ENCODE assay signal across 17 cellular contexts in genomic region chr4:173014836-173015235, GRCh38.
DNase-seq lines count a peak whose midpoint lies in the region; ATAC-seq, FAIRE-seq and TF ChIP-seq lines count a peak whose summit lies in the region.
"Had no signal": no experiment of that assay in that cellular context is flagged by ENCODE, and none has a peak within 500 bp of the region (broad histone marks: within the 10 kb centered on the region; RNA-seq: fewer than 3 reads in every experiment).

No MANE protein-coding gene starts in this region.

- H3K79me2 ChIP-seq in neural progenitor cell (ENCODE audit: low read depth) (no peaks in the 10 kb centered on the region), OCI-LY7 (ENCODE audit: insufficient read depth, low read depth, low read length) (no peaks in the 10 kb centered on the region)

- intact Hi-C loops in OCI-LY7 (cut with micrococcal nuclease; ENCODE audit: unreplicated experiment): loop anchor here (5.0 kb wide), 1 partner anchor 302 kb away; no protein-coding TSS in a partner anchor

- H2AFZ ChIP-seq in neural progenitor cell (replicated peaks): peak overlapping the region; percentile 61
- H2AFZ ChIP-seq in OCI-LY7 (ENCODE audit: low read length): no peak overlapping the region; the same call in 1 of the 2 replicates

- no peak for FAIRE-seq in A549 (lab: Jason Lieb, UNC)
- no peak for FAIRE-seq in GM19239 (lab: Jason Lieb, UNC)
- FAIRE-seq: A204.1 had no signal

- TF ChIP-seq CTCF in A549 (IDR thresholded peaks at IDR 0.05): no peak
- peak; percentile 5 for TF ChIP-seq CTCF in brain microvascular endothelial cell (IDR thresholded peaks at IDR 0.05; ENCODE audit: low read depth, low read length, missing control alignments)
- TF ChIP-seq CTCF in neural progenitor cell (IDR thresholded peaks at IDR 0.05): no peak
- no peak for TF ChIP-seq CTCF in OCI-LY7 (conservative IDR thresholded peaks at IDR 0.05; ENCODE audit: low read length)

- H3K36me3 Mint-ChIP-seq in neural progenitor cell: no peaks in the 10 kb centered on the region
- H3K36me3 Mint-ChIP-seq: CD4-positive, alpha-beta memory T cell had no signal

- CTCF ChIA-PET in A549 (lab: Yijun Ruan, JAX) (interaction anchor here (1.3 to 4.6 kb wide), 2 partner anchors 147 to 243 kb away, joined by 6 to 41 read pairs; no protein-coding TSS in a partner anchor), OCI-LY7 (lab: Charles Lee; ENCODE audit: unreplicated experiment) (no interaction called here)

- TF ChIP-seq RAD21 in A549 (conservative IDR thresholded peaks at IDR 0.05 in 1 of 2, IDR thresholded peaks at IDR 0.05 in 1 of 2): no peak

- peaks cover 4% of the 10 kb centered on the region for H3K9me3 Mint-ChIP-seq in neural progenitor cell
- H3K9me3 Mint-ChIP-seq: CD4-positive, alpha-beta memory T cell had no signal

- H3K4me3 Mint-ChIP-seq in neural progenitor cell: no peak overlapping the region
- H3K4me3 Mint-ChIP-seq: CD4-positive, alpha-beta memory T cell had no signal

- POLR2A ChIA-PET in A549 (lab: Yijun Ruan, JAX): no interaction called here
- POLR2A ChIA-PET in OCI-LY7 (lab: Charles Lee): no interaction called here

- H3K9ac ChIP-seq in HUES48 (ENCODE audit: low read depth, low read length) (no peak overlapping the region), neural progenitor cell (no peak overlapping the region)
- H3K9ac ChIP-seq: BLaER1 had no signal

- WGBS in A549 (ENCODE audit: missing lambda C conversion rate): 98% methylated on average over 4 of the region's 4 CpGs

- H3K27me3 ChIP-seq in HUES48 (ENCODE audit: control insufficient read depth, insufficient read depth, low read length) (no peaks in the 10 kb centered on the region), brain microvascular endothelial cell (replicated peaks) (no peaks in the 10 kb centered on the region), neural progenitor cell (no peaks in the 10 kb centered on the region)
- H3K27me3 ChIP-seq: BLaER1 had no signal

- no peaks in the 10 kb centered on the region for H3K9me3 ChIP-seq in A549
- no peaks in the 10 kb centered on the region for H3K9me3 ChIP-seq in HUES48 (ENCODE audit: control insufficient read depth, insufficient read depth, low read length)
- no peaks in the 10 kb centered on the region for H3K9me3 ChIP-seq in neural progenitor cell (ENCODE audit: low read depth)
- no peaks in the 10 kb centered on the region for H3K9me3 ChIP-seq in OCI-LY7 (ENCODE audit: low read length)
- H3K9me3 ChIP-seq: BLaER1 had no signal

- no peak overlapping the region for H3K27ac Mint-ChIP-seq in neural progenitor cell
- H3K27ac Mint-ChIP-seq: CD4-positive, alpha-beta memory T cell had no signal

- ATAC-seq in A549: no peak

- no peaks in the 10 kb centered on the region for H3K9me2 ChIP-seq in OCI-LY7 (ENCODE audit: insufficient read depth, low read length)

- BruUV-seq in OCI-LY7 (replicated peaks; lab: Mats Ljungman, UMichigan): no TSS peak

- peaks cover 2% of the 10 kb centered on the region for H3K27me3 Mint-ChIP-seq in neural progenitor cell (ENCODE audit: insufficient read depth, low read depth)

- no peaks in the 10 kb centered on the region for H4K20me1 ChIP-seq in neural progenitor cell (ENCODE audit: low read depth)
- no peaks in the 10 kb centered on the region for H4K20me1 ChIP-seq in OCI-LY7 (ENCODE audit: insufficient read depth, low read length)
- H4K20me1 ChIP-seq: BLaER1 had no signal

- no peak for TF ChIP-seq EP300 in A549 (IDR thresholded peaks at IDR 0.05)

- H3K4me1 ChIP-seq in A549 (peaks cover 23% of the 10 kb centered on the region), HUES48 (ENCODE audit: control insufficient read depth, insufficient read depth, low read length) (peaks cover 23% of the 10 kb centered on the region), neural progenitor cell (peaks cover 12% of the 10 kb centered on the region), OCI-LY7 (ENCODE audit: insufficient read depth, low read length, poor library complexity, severe bottlenecking) (peaks cover 5% of the 10 kb centered on the region)

- peaks cover 18% of the 10 kb centered on the region for H3K4me1 Mint-ChIP-seq in neural progenitor cell

- TF ChIP-seq POLR2A in A549 (IDR thresholded peaks at IDR 0.05; ENCODE audit: low read length): no peak

- no peak overlapping the region for H3K4me3 ChIP-seq in A549
- H3K4me3 ChIP-seq in HUES48 (ENCODE audit: low read depth, low read length): no peak overlapping the region
- no peak overlapping the region for H3K4me3 ChIP-seq in brain microvascular endothelial cell (ENCODE audit: low read depth, low read length)
- H3K4me3 ChIP-seq in neural progenitor cell: no peak overlapping the region
- H3K4me3 ChIP-seq in OCI-LY7 (ENCODE audit: low read depth, low read length, poor library complexity, severe bottlenecking): no peak overlapping the region
- H3K4me3 ChIP-seq: BLaER1 had no signal

- in situ Hi-C loops in brain microvascular endothelial cell (cut with HindIII; ENCODE audit: low pct_ligation_motif_present, low sequenced_read_pairs): loop anchor here (25.0 kb wide), 1 partner anchor 247 kb away; no protein-coding TSS in a partner anchor

- DNase-seq in A549 (ENCODE audit: low read depth in 1 of 2, low spot score in 1 of 2) (no peak), brain microvascular endothelial cell (no peak), neural progenitor cell (ENCODE audit: low spot score) (no peak), GM19239 (ENCODE audit: insufficient read length, low spot score) (no peak), NCI-H1436 treated with DMSO at 0.1 percent for 48 hours (lab: John Stamatoyannopoulos, UW) (no peak), DMS 273 treated with DMSO at 0.1 percent for 48 hours (lab: John Stamatoyannopoulos, UW) (no peak), OCI-LY7 (ENCODE audit: low spot score) (no peak)
- DNase-seq: CD4-positive, alpha-beta memory T cell; NCI-H187; NCI-H2227 treated with DMSO at 0.1 percent for 48 hours; NCI-H510A treated with DMSO at 0.1 percent for 48 hours; SIG-M5; SW 1271 had no signal

- H3K36me3 ChIP-seq in HUES48 (ENCODE audit: control insufficient read depth, insufficient read depth, low read length) (no peaks in the 10 kb centered on the region), brain microvascular endothelial cell (replicated peaks) (no peaks in the 10 kb centered on the region), neural progenitor cell (no peaks in the 10 kb centered on the region), OCI-LY7 (ENCODE audit: insufficient read depth, low read length) (no peaks in the 10 kb centered on the region)
- H3K36me3 ChIP-seq: BLaER1 had no signal

- peak overlapping the region; percentile 70 to 80 for H3K27ac ChIP-seq in A549
- H3K27ac ChIP-seq in HUES48 (ENCODE audit: low read depth, low read length): peak overlapping the region; percentile 86
- H3K27ac ChIP-seq in brain microvascular endothelial cell: no peak overlapping the region
- no peak overlapping the region for H3K27ac ChIP-seq in neural progenitor cell
- no peak overlapping the region for H3K27ac ChIP-seq in OCI-LY7 (ENCODE audit: low read depth, low read length, poor library complexity, severe bottlenecking)
- H3K27ac ChIP-seq: BLaER1, RWPE1 had no signal

- H3K4me2 ChIP-seq in A549 (peak overlapping the region; percentile 39), neural progenitor cell (no peak overlapping the region), OCI-LY7 (ENCODE audit: low read length) (no peak overlapping the region)
- H3K4me2 ChIP-seq: BLaER1 had no signal

- H3F3A ChIP-seq in neural progenitor cell (ENCODE audit: low read depth): peaks cover 17% of the 10 kb centered on the region

TF ChIP-seq in A549, 52 proteins besides CTCF, POLR2A, EP300 and RAD21 (continues in another document):
- TF ChIP-seq EHMT2 (IDR thresholded peaks at IDR 0.05; ENCODE audit: low read depth) (no peak), KDM1A (IDR thresholded peaks at IDR 0.05; ENCODE audit: low read depth) (no peak), RFX5 (IDR thresholded peaks at IDR 0.05) (no peak), CBX8 (IDR thresholded peaks at IDR 0.05) (no peak), ZC3H11A (IDR thresholded peaks at IDR 0.05) (no peak), FOSB (CRISPR knock-in tag; IDR thresholded peaks at IDR 0.05) (no peak), TP53 (CRISPR knock-in tag; IDR thresholded peaks at IDR 0.05) (no peak), ELK1 (IDR thresholded peaks at IDR 0.05; ENCODE audit: low read depth, low read length) (no peak), FOSL2 (IDR thresholded peaks at IDR 0.05) (no peak), FOSL2 (CRISPR knock-in tag; IDR thresholded peaks at IDR 0.05) (no peak), CBX2 (IDR thresholded peaks at IDR 0.05; ENCODE audit: borderline replicate concordance, low read depth) (no peak), HMGXB4 (CRISPR knock-in tag; IDR thresholded peaks at IDR 0.05; ENCODE audit: borderline replicate concordance) (no peak), E2F6 (IDR thresholded peaks at IDR 0.05; ENCODE audit: borderline replicate concordance, low read depth) (no peak)

Comparison
In these comparisons a context has a peak if more than half of its experiments do, and no peak if none do; other contexts are left out.
1. H3K27ac ChIP-seq: peak in A549 (2 of 2) and HUES48 (single experiment); none in brain microvascular endothelial cell (single experiment), neural progenitor cell (single experiment) and OCI-LY7 (single experiment).